In genomic region chr2:55912926-55913325, GRCh38 we compare ENCODE assay signal across 9 cellular contexts. TPM values are rescaled to one million over a fixed set of nuclear protein-coding genes. Genes with fewer than 3 reads are reported as not detected.
"Had no signal": no experiment of that assay in that cellular context is flagged by ENCODE, and none has a peak within 500 bp of the region (broad histone marks: within the 10 kb centered on the region; RNA-seq: fewer than 3 reads in every experiment).

No MANE protein-coding gene starts in this region.

- ATAC-seq: HepG2, K562 had no signal

- FAIRE-seq: HepG2, HTR-8/SVneo, K562 had no signal

- H3K27ac ChIP-seq: HL-60 had no signal

- DNase-seq: IMR-90, KBM-7, KG1 had no signal

- H3K4me3 ChIP-seq: K562 had no signal

RNA-seq across cellular contexts. Expression of gene EFEMP1, which starts 10.7 kb away (rescaled TPM):
- total RNA-seq: HepG2, HT-29 had no signal
- polyA plus RNA-seq: HepG2, IgD-negative memory B cell had no signal
